12 cellular contexts compared by ENCODE assay signal in the genomic region with DNA sequence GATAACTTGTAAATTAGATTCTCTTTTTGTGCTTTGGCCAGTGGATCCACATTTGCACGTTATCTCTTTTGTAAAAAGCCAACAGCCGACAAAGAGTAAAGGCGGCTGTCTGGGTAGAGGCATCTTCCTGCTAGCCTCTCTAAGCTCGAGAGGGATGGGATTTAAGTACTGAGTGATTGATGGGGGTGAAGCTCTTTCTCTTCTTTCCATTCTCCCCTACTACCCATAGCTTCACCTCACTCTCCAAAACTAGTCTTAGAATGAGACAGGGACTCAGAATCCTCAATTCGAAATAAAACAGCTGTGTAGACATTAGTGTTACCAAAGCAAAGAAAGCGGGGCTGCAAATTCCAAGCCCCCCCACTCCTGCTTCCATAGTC. TPM values are rescaled to one million over a fixed set of nuclear protein-coding genes. Genes with fewer than 3 reads are reported as not detected.
DNase-seq lines count a peak whose midpoint lies in the region; ATAC-seq and TF ChIP-seq lines count a peak whose summit lies in the region.
"Had no signal": no experiment of that assay in that cellular context is flagged by ENCODE, and none has a peak within 500 bp of the region (broad histone marks: within the 10 kb centered on the region; RNA-seq: fewer than 3 reads in every experiment).

No MANE protein-coding gene starts in this region.

- peaks cover 35% of the 10 kb centered on the region for H3K4me1 ChIP-seq in ectodermal cell (ENCODE audit: control insufficient read depth, insufficient read depth, low read length)
- peaks cover 20% of the 10 kb centered on the region for H3K4me1 ChIP-seq in osteoblast (ENCODE audit: insufficient read depth, low read length)

- H4K20me1 ChIP-seq in osteoblast (ENCODE audit: insufficient read depth, low read length), result no peaks in the 10 kb centered on the region

- DNase-seq in DMS53 (lab: John Stamatoyannopoulos, UW) (peak; percentile 33), DMS53 treated with DMSO at 0.1 percent for 48 hours (lab: John Stamatoyannopoulos, UW; ENCODE audit: unreplicated experiment) (no peak), NCI-H510A (lab: John Stamatoyannopoulos, UW) (peak; percentile 15), osteoblast (ENCODE audit: insufficient read length, low spot score, missing footprints) (peak; percentile 30), cerebellum (ENCODE audit: low spot score) (no peak)
- no peak for DNase-seq in activated naive CD4-positive, alpha-beta T cell treated with Interleukin-2 at 50 U/mL for 16 hours
- DNase-seq: 8988T; activated naive CD8-positive, alpha-beta T cell treated with anti-CD3 and anti-CD28 coated beads, Interleukin-2, amount 10 ng/mL, durations not matched to agents 7 days and 5 days had no signal

- H3K27ac ChIP-seq in ectodermal cell (ENCODE audit: insufficient read depth, low read depth, low read length, poor library complexity, severe bottlenecking) (peak overlapping the region; percentile 22), osteoblast (ENCODE audit: low read depth, low read length) (peak overlapping the region; percentile 66)

- H3K4me2 ChIP-seq in osteoblast (ENCODE audit: insufficient read depth, low read length), result peak overlapping the region; percentile 92

- H3K9me3 ChIP-seq in ectodermal cell (ENCODE audit: control insufficient read depth, low read length) (no peaks in the 10 kb centered on the region), osteoblast (ENCODE audit: low read depth, low read length) (no peaks in the 10 kb centered on the region)

- TF ChIP-seq CTCF in osteoblast (IDR thresholded peaks at IDR 0.05; ENCODE audit: extremely low read depth, low read depth, low read length), result no peak

- no peaks in the 10 kb centered on the region for H3K36me3 ChIP-seq in ectodermal cell (ENCODE audit: control insufficient read depth, insufficient read depth, low read length)
- peaks cover 4% of the 10 kb centered on the region for H3K36me3 ChIP-seq in osteoblast (ENCODE audit: insufficient read depth, low read length)

- 20 to 28% methylated on average over 3 to 5 of the region's 6 CpGs for WGBS in ectodermal cell, 2 experiments

- peaks cover 83% of the 10 kb centered on the region for H3K79me2 ChIP-seq in osteoblast (ENCODE audit: insufficient read depth, low read length)

- no peak overlapping the region for H2AFZ ChIP-seq in osteoblast (ENCODE audit: low read length)

- H3K27me3 ChIP-seq in ectodermal cell (ENCODE audit: control insufficient read depth, insufficient read depth, low read length, poor library complexity, severe bottlenecking), result no peaks in the 10 kb centered on the region
- H3K27me3 ChIP-seq in osteoblast (ENCODE audit: insufficient read depth, low read length), result no peaks in the 10 kb centered on the region

- no peak for ATAC-seq in GM19397 (IDR thresholded peaks at IDR 0.05; ENCODE audit: unreplicated experiment)
- ATAC-seq: Panc1 had no signal

- H3K4me3 ChIP-seq in ectodermal cell (ENCODE audit: insufficient read depth, low read depth, low read length), result peak overlapping the region; percentile 91
- H3K4me3 ChIP-seq in osteoblast (ENCODE audit: insufficient read depth, low read length), result peak overlapping the region; percentile 95
- H3K4me3 ChIP-seq: lung had no signal

RNA-seq across cellular contexts. Expression of a gene that starts 3.5 kb away (rescaled TPM):
- 98.7 TPM for polyA plus RNA-seq in ectodermal cell (2013, experiment 1 of 4)
- polyA plus RNA-seq in ectodermal cell (2013, experiment 2 of 4), result 107 TPM
- polyA plus RNA-seq in ectodermal cell (2013, experiment 3 of 4), result 90.0 TPM
- polyA plus RNA-seq in ectodermal cell (2013, experiment 4 of 4), result 105 TPM
- total RNA-seq in osteoblast, result 34.7 and 38.0 TPM in 2 replicates
- total RNA-seq in cerebellum, result 123 TPM

RNA-seq across cellular contexts. Expression of a gene that starts 43.6 kb away (rescaled TPM):
- polyA plus RNA-seq in ectodermal cell (2013, experiment 1 of 4), result 75.0 TPM
- 59.8 TPM for polyA plus RNA-seq in ectodermal cell (2013, experiment 2 of 4)
- 46.1 TPM for polyA plus RNA-seq in ectodermal cell (2013, experiment 3 of 4)
- 52.4 TPM for polyA plus RNA-seq in ectodermal cell (2013, experiment 4 of 4)
- 72.4 and 75.4 TPM in 2 replicates for total RNA-seq in osteoblast
- 43.3 TPM for total RNA-seq in cerebellum

Comparison
In these comparisons a context has a peak if more than half of its experiments do, and no peak if none do; other contexts are left out.
1. DNase-seq: peak in DMS53 (single experiment), NCI-H510A (single experiment) and osteoblast (single experiment); none in DMS53 treated with DMSO at 0.1 percent for 48 hours (single experiment), cerebellum (single experiment) and activated naive CD4-positive, alpha-beta T cell treated with Interleukin-2 at 50 U/mL for 16 hours (single experiment).